ENCODE assay signal across 8 cellular contexts in the genomic region with DNA sequence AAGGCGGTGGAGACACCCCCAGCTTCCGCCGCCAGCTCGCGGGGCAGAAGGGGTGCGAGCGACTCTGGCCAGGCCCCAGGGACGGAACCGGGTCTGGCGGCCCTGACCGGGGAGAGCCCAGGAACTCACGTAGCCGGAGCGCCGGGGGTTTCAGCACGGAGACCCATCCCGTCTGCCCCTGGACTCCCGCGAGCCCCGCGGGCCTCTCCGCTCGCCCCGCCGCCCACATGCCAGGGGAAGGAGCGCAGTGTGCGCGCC. TPM values are rescaled to one million over a fixed set of nuclear protein-coding genes. Genes with fewer than 3 reads are reported as not detected.
A peak's percentile ranks its signal among the peaks of the same experiment; 100 is the strongest.
DNase-seq lines count a peak whose midpoint lies in the region; ATAC-seq and TF ChIP-seq lines count a peak whose summit lies in the region.
"Not testable (repeated sequence)": the region's sequence is repeated elsewhere in the genome, so short reads cannot be mapped to it uniquely, and the experiment has no call there.

No MANE protein-coding gene starts in this region.

- not testable (repeated sequence) for H3K36me3 Mint-ChIP-seq in activated CD4-positive, alpha-beta T cell treated with anti-CD3 and anti-CD28 coated beads, Interleukin-2, amount 10 ng/mL, durations not matched to agents 24 days and 14 days (ENCODE audit: low read depth); progenitor cell of endocrine pancreas (ENCODE audit: insufficient read depth)

- H3K9ac ChIP-seq in ES-I3 (ENCODE audit: low read depth, low read length) (peak overlapping the region; percentile 71), Karpas-422 (ENCODE audit: low read length) (peak overlapping the region; percentile 75)

- not testable (repeated sequence) for DNase-seq in Karpas-422; activated CD4-positive, alpha-beta T cell treated with anti-CD3 and anti-CD28 coated beads, Interleukin-2, amount 10 ng/mL, durations not matched to agents 24 days and 14 days; brain microvascular endothelial cell; fibroblast of the aortic adventitia (ENCODE audit: low read depth); lung (ENCODE audit: low spot score); progenitor cell of endocrine pancreas (ENCODE audit: low spot score, unreplicated experiment); upper lobe of left lung

- not testable (repeated sequence) for H3K9me3 ChIP-seq in ES-I3 (ENCODE audit: control insufficient read depth, insufficient read depth, low read length); Karpas-422 (ENCODE audit: low read length); lung (ENCODE audit: control insufficient read depth in 2 of 2, insufficient read depth in 1 of 2, low read length in 1 of 2); upper lobe of left lung

- H3K79me2 ChIP-seq in Karpas-422 (ENCODE audit: low read length), result not testable (repeated sequence)

- in situ Hi-C loops in brain microvascular endothelial cell (cut with HindIII; ENCODE audit: low pct_ligation_motif_present, low sequenced_read_pairs), result not testable (repeated sequence)

- H3K4me3 Mint-ChIP-seq in activated CD4-positive, alpha-beta T cell treated with anti-CD3 and anti-CD28 coated beads, Interleukin-2, amount 10 ng/mL, durations not matched to agents 24 days and 14 days, result peak overlapping the region; percentile 97
- H3K4me3 Mint-ChIP-seq in progenitor cell of endocrine pancreas (ENCODE audit: low read depth), result peak overlapping the region; percentile 93

- H3K9me2 ChIP-seq in Karpas-422 (replicated peaks; ENCODE audit: insufficient read depth, low read length), result not testable (repeated sequence)

- peak overlapping the region; percentile 82 for H3K27ac Mint-ChIP-seq in activated CD4-positive, alpha-beta T cell treated with anti-CD3 and anti-CD28 coated beads, Interleukin-2, amount 10 ng/mL, durations not matched to agents 24 days and 14 days
- H3K27ac Mint-ChIP-seq in progenitor cell of endocrine pancreas, result peak overlapping the region; percentile 96

- peak overlapping the region; percentile 74 for H3K4me3 ChIP-seq in Karpas-422 (ENCODE audit: low read length)
- peak overlapping the region; percentile 72 for H3K4me3 ChIP-seq in brain microvascular endothelial cell (ENCODE audit: low read depth, low read length)
- H3K4me3 ChIP-seq in fibroblast of the aortic adventitia (ENCODE audit: low read depth, low read length), result peak overlapping the region; percentile 74
- peak overlapping the region; percentile 67 for H3K4me3 ChIP-seq in lung
- peak overlapping the region; percentile 76 to 98 (median 90) for H3K4me3 ChIP-seq in upper lobe of left lung

- H3K27ac ChIP-seq in Karpas-422 (ENCODE audit: low read length) (peak overlapping the region; percentile 40; the same call in 1 of the 2 replicates), brain microvascular endothelial cell (peak overlapping the region; percentile 77), lung (ENCODE audit: low read depth in 1 of 2, low read length in 1 of 2) (peak overlapping the region; percentile 42 to 79), upper lobe of left lung (peak overlapping the region; percentile 85 to 94 (median 86))

- H4K20me1 ChIP-seq in Karpas-422 (ENCODE audit: insufficient read depth, low read depth, low read length), result not testable (repeated sequence)

- H3K27me3 Mint-ChIP-seq in activated CD4-positive, alpha-beta T cell treated with anti-CD3 and anti-CD28 coated beads, Interleukin-2, amount 10 ng/mL, durations not matched to agents 24 days and 14 days; progenitor cell of endocrine pancreas: not testable (repeated sequence)

- not testable (repeated sequence) for H3K36me3 ChIP-seq in ES-I3 (ENCODE audit: insufficient read depth, low read length); Karpas-422 (ENCODE audit: insufficient read depth, low read length); brain microvascular endothelial cell (replicated peaks); lung (ENCODE audit: control insufficient read depth in 2 of 2, insufficient read depth in 2 of 2, low read length in 2 of 2); upper lobe of left lung

- peak overlapping the region; percentile 71 for H3K4me2 ChIP-seq in Karpas-422 (ENCODE audit: low read depth, low read length, poor library complexity, severe bottlenecking)

- not testable (repeated sequence) for H3K9me3 Mint-ChIP-seq in activated CD4-positive, alpha-beta T cell treated with anti-CD3 and anti-CD28 coated beads, Interleukin-2, amount 10 ng/mL, durations not matched to agents 24 days and 14 days; progenitor cell of endocrine pancreas (ENCODE audit: low read depth)

- 0% methylated on average over 24 to 28 of the region's 28 CpGs for WGBS in lung, 2 donors
- 1% methylated on average over 16 of the region's 28 CpGs; no CpG with 5 or more reads in 1 of the 2 donors for WGBS in upper lobe of left lung, 2 donors

- peak overlapping the region; percentile 28; the same call in 1 of the 2 replicates for H2AFZ ChIP-seq in Karpas-422 (ENCODE audit: low read length)

- H3K4me1 ChIP-seq in ES-I3 (ENCODE audit: insufficient read depth, low read length); lung (ENCODE audit: control insufficient read depth in 2 of 2, insufficient read depth in 2 of 2, low read length in 2 of 2); upper lobe of left lung: not testable (repeated sequence)
- H3K4me1 ChIP-seq in Karpas-422 (ENCODE audit: low read length), result peaks cover 13% of the 10 kb centered on the region

- not testable (repeated sequence) for ATAC-seq in lung (ENCODE audit: insufficient read depth, low FRiP score); upper lobe of left lung (ENCODE audit: low FRiP score in 2 of 2)

- intact Hi-C loops in activated CD4-positive, alpha-beta T cell treated with anti-CD3 and anti-CD28 coated beads, Interleukin-2, amount 10 ng/mL, durations not matched to agents 24 days and 14 days (cut with micrococcal nuclease), result loop anchor here (2.0 to 10.0 kb wide), 3 partner anchors 216 to 1112 kb away; partner anchors contain the start of genes CLSTN3 and SLC2A3

- peaks cover 10% of the 10 kb centered on the region for H3K4me1 Mint-ChIP-seq in activated CD4-positive, alpha-beta T cell treated with anti-CD3 and anti-CD28 coated beads, Interleukin-2, amount 10 ng/mL, durations not matched to agents 24 days and 14 days
- peaks cover 21% of the 10 kb centered on the region for H3K4me1 Mint-ChIP-seq in progenitor cell of endocrine pancreas (ENCODE audit: low read depth)

- peak in 1 of 4 donors; percentile 40 for TF ChIP-seq POLR2A in upper lobe of left lung (IDR thresholded peaks at IDR 0.05)

- TF ChIP-seq CTCF in brain microvascular endothelial cell (IDR thresholded peaks at IDR 0.05; ENCODE audit: low read depth, low read length, missing control alignments); fibroblast of the aortic adventitia (IDR thresholded peaks at IDR 0.05; ENCODE audit: insufficient read depth, low read length); lung (IDR thresholded peaks at IDR 0.05; ENCODE audit: control extremely low read depth, extremely low read depth); progenitor cell of endocrine pancreas (IDR thresholded peaks at IDR 0.05; ENCODE audit: unreplicated experiment): not testable (repeated sequence)
- peak in 1 of 6 experiments; percentile 12 for TF ChIP-seq CTCF in upper lobe of left lung (IDR thresholded peaks at IDR 0.05)

- TF ChIP-seq EP300 in upper lobe of left lung (IDR thresholded peaks at IDR 0.05), result not testable (repeated sequence)

- not testable (repeated sequence) for H3K27me3 ChIP-seq in Karpas-422 (ENCODE audit: low read length); brain microvascular endothelial cell (replicated peaks); lung (ENCODE audit: control insufficient read depth, insufficient read depth); upper lobe of left lung

RNA-seq across cellular contexts. Expression of gene FAM90A1, which starts 15.1 kb away (rescaled TPM):
- total RNA-seq in Karpas-422 (2014; rRNA removed; shearing (Covaris generic); ENCODE audit: low replicate concordance), result not detected in 2 replicates
- 0.14 and 0.31 TPM in 2 replicates for total RNA-seq in activated CD4-positive, alpha-beta T cell treated with anti-CD3 and anti-CD28 coated beads, Interleukin-2, amount 10 ng/mL, durations not matched to agents 24 days and 14 days
- not detected in 2 replicates for total RNA-seq in fibroblast of the aortic adventitia (ENCODE audit: low replicate concordance)
- total RNA-seq in lung, result under 1 TPM; 0.14 to 0.58 TPM
- polyA plus RNA-seq in lung, result under 1 TPM; 0.24 to 0.35 TPM
- 0.22 TPM in 1 of 2 replicates, not detected in the other for total RNA-seq in progenitor cell of endocrine pancreas
- total RNA-seq in upper lobe of left lung, result 1 to 10 TPM in 1 of 6 donors, under 1 TPM in 2, not detected in 3; 0.34 to 2.1 (median 0.37) TPM
